8 cellular contexts compared by ENCODE assay signal in genomic region chr3:61564405-61565059, GRCh38. TPM values are rescaled to one million over a fixed set of nuclear protein-coding genes. Genes with fewer than 3 reads are reported as not detected.
DNase-seq lines count a peak whose midpoint lies in the region; ATAC-seq and TF ChIP-seq lines count a peak whose summit lies in the region.

No MANE protein-coding gene starts in this region.

- H3K4ac ChIP-seq in H9 (ENCODE audit: low read depth, low read length), result no peak overlapping the region

- H3K27me3 ChIP-seq in H9 (ENCODE audit: insufficient read depth, low read length) (no peaks in the 10 kb centered on the region), brain microvascular endothelial cell (replicated peaks) (no peaks in the 10 kb centered on the region), iPS-20b (ENCODE audit: insufficient read depth, low read length) (peaks cover 20% of the 10 kb centered on the region), sigmoid colon (no peaks in the 10 kb centered on the region)

- peaks cover 8 to 31% (median 15%) of the 10 kb centered on the region in 3 experiments; a peak in 6 of 7 replicates for H3K36me3 Mint-ChIP-seq in H9 (ENCODE audit: insufficient read depth in 1 of 3, low read depth in 3 of 3)

- H3K27ac Mint-ChIP-seq in H9, result peak overlapping the region in 1 of 3 experiments; percentile 94; a peak in 3 of 7 replicates

- no peaks in the 10 kb centered on the region for H3K9me3 ChIP-seq in H9 (ENCODE audit: control insufficient read depth, low read depth, low read length)
- no peaks in the 10 kb centered on the region for H3K9me3 ChIP-seq in iPS-20b (ENCODE audit: insufficient read depth, low read depth, low read length)
- no peaks in the 10 kb centered on the region for H3K9me3 ChIP-seq in sigmoid colon

- in situ Hi-C loops in brain microvascular endothelial cell (cut with HindIII; ENCODE audit: low pct_ligation_motif_present, low sequenced_read_pairs), result loop anchor here (25.0 kb wide), 1 partner anchor 298 kb away; no protein-coding TSS in a partner anchor

- no peak for TF ChIP-seq EP300 in sigmoid colon (IDR thresholded peaks at IDR 0.05)

- no peak overlapping the region for H3T11ph ChIP-seq in H9 (ENCODE audit: low read length)

- no peak overlapping the region for H2BK120ac ChIP-seq in H9 (ENCODE audit: low read depth, low read length, poor library complexity, severe bottlenecking)

- no peaks in the 10 kb centered on the region for H4K20me1 ChIP-seq in H9 (ENCODE audit: control insufficient read depth, insufficient read depth, insufficient read length)

- H2BK12ac ChIP-seq in H9 (ENCODE audit: insufficient read length, low read depth, low read length), result no peak overlapping the region

- TF ChIP-seq CTCF in H9 (conservative IDR thresholded peaks at IDR 0.05) (peak; percentile 87), brain microvascular endothelial cell (IDR thresholded peaks at IDR 0.05; ENCODE audit: low read depth, low read length, missing control alignments) (peak; percentile 83), sigmoid colon (IDR thresholded peaks at IDR 0.05) (peak; percentile 56 to 84 (median 68))

- H3K79me1 ChIP-seq in H9 (ENCODE audit: insufficient read depth, low read depth, low read length, poor library complexity, severe bottlenecking), result peaks cover 10% of the 10 kb centered on the region

- H3K56ac ChIP-seq in H9 (ENCODE audit: insufficient read length, low read depth, low read length), result no peak overlapping the region

- no peak overlapping the region for H4K5ac ChIP-seq in H9 (ENCODE audit: insufficient read length, low read depth, low read length)

- no peak overlapping the region for H2BK5ac ChIP-seq in H9 (ENCODE audit: insufficient read length, low read length)

- H2AK5ac ChIP-seq in H9 (ENCODE audit: insufficient read length, low read length), result no peak overlapping the region

- peak overlapping the region; percentile 93 for H3K4me2 ChIP-seq in H9 (ENCODE audit: insufficient read depth, insufficient read length, low read length)

- H3K14ac ChIP-seq in H9 (ENCODE audit: insufficient read depth, low read length), result no peak overlapping the region

- no peak overlapping the region for H2BK20ac ChIP-seq in H9 (ENCODE audit: low read depth, low read length, poor library complexity, severe bottlenecking)

- H3K9me3 Mint-ChIP-seq in H9, result peaks cover 0 to 2% of the 10 kb centered on the region in 2 experiments; a peak in 1 of 5 replicates

- peak overlapping the region; percentile 96 to 100 for H3K4me3 Mint-ChIP-seq in H9

- no peak overlapping the region for H3K27ac ChIP-seq in H9 (ENCODE audit: insufficient read length, low read depth, low read length)
- H3K27ac ChIP-seq in brain microvascular endothelial cell, result no peak overlapping the region
- H3K27ac ChIP-seq in iPS-20b (ENCODE audit: low read length), result no peak overlapping the region
- H3K27ac ChIP-seq in sigmoid colon, result peak overlapping the region; percentile 94 to 98 (median 94)

- H3K23me2 ChIP-seq in H9 (ENCODE audit: insufficient read length, low read depth, low read length, poor library complexity, severe bottlenecking), result peaks cover 30% of the 10 kb centered on the region

- H3K36me3 ChIP-seq in brain microvascular endothelial cell (replicated peaks) (no peaks in the 10 kb centered on the region), iPS-20b (ENCODE audit: insufficient read depth, low read depth, low read length) (peaks cover 19% of the 10 kb centered on the region), sigmoid colon (no peaks in the 10 kb centered on the region)

- DNase-seq in AG08396 (ENCODE audit: low spot score) (peak; percentile 84), H9 (peak; percentile 81), brain microvascular endothelial cell (peak; percentile 57), sigmoid colon (peak; percentile 92), NCI-H146 treated with DMSO at 0.1 percent for 48 hours (lab: John Stamatoyannopoulos, UW; ENCODE audit: unreplicated experiment) (no peak)
- no peak for DNase-seq in effector CD8-positive, alpha-beta T cell (lab: John Stamatoyannopoulos, UW)

- H3K79me2 ChIP-seq in H9 (ENCODE audit: insufficient read depth, low read length), result peaks cover 69% of the 10 kb centered on the region

- TF ChIP-seq POLR2A in sigmoid colon (IDR thresholded peaks at IDR 0.05), result no peak

- H3K18ac ChIP-seq in H9 (ENCODE audit: insufficient read length, low read depth, low read length), result no peak overlapping the region

- no peak overlapping the region for H2BK15ac ChIP-seq in H9 (ENCODE audit: low read depth, low read length)

- H3K4me1 Mint-ChIP-seq in H9, result peaks cover 41 to 42% of the 10 kb centered on the region in 2 experiments

- no CpG with 5 or more reads among the region's 40 CpGs for WGBS in H9 (ENCODE audit: extremely low coverage, insufficient read length, low lambda C conversion rate)
- WGBS in sigmoid colon, 2 donors, result 6 to 11% methylated on average over 40 of the region's 40 CpGs

- no peak overlapping the region for H4K91ac ChIP-seq in H9 (ENCODE audit: insufficient read length, low read depth, low read length)

- H3K4me3 ChIP-seq in brain microvascular endothelial cell (ENCODE audit: low read depth, low read length), result peak overlapping the region; percentile 82
- peak overlapping the region; percentile 95 for H3K4me3 ChIP-seq in iPS-20b (ENCODE audit: low read length)
- peak overlapping the region; percentile 85 to 93 (median 90) for H3K4me3 ChIP-seq in sigmoid colon

- peaks cover 7% of the 10 kb centered on the region; the same call in 1 of the 2 replicates for H3K4me1 ChIP-seq in H9 (ENCODE audit: insufficient read depth, low read length)
- peaks cover 17% of the 10 kb centered on the region; the same call in 1 of the 2 replicates for H3K4me1 ChIP-seq in iPS-20b (ENCODE audit: insufficient read depth, low read length)
- peaks cover 0 to 25% (median 17%) of the 10 kb centered on the region in 4 donors for H3K4me1 ChIP-seq in sigmoid colon

- no peak for ATAC-seq in HG03378 (IDR thresholded peaks at IDR 0.05; ENCODE audit: unreplicated experiment)

- H3K23ac ChIP-seq in H9 (ENCODE audit: insufficient read length, low read depth, low read length), result no peak overlapping the region

- no peak overlapping the region for H2AFZ ChIP-seq in H9 (ENCODE audit: low read length)

- H3K9ac ChIP-seq in H9 (ENCODE audit: extremely low read depth, insufficient read length, low read length) (peak overlapping the region; percentile 98), iPS-20b (ENCODE audit: low read depth, low read length) (peak overlapping the region; percentile 98)

- intact Hi-C loops in sigmoid colon (cut with DNase I), result loop anchor here (1.0 to 10.0 kb wide), 7 partner anchors 73 to 625 kb away; no protein-coding TSS in a partner anchor

- H3K27me3 Mint-ChIP-seq in H9 (ENCODE audit: low read depth), result no peaks in the 10 kb centered on the region; the same call in 1 of the 2 replicates

- no peak overlapping the region for H4K8ac ChIP-seq in H9 (replicated peaks; ENCODE audit: insufficient read length, low read depth, low read length)

RNA-seq across cellular contexts. Expression of gene PTPRG, which starts 3.2 kb away (rescaled TPM):
- total RNA-seq in H9 (2021) (64.8 and 69.3 TPM in 2 replicates), sigmoid colon (10 to 100 TPM; 62.7 to 76.3 (median 73.7) TPM)
- 1 to 10 TPM in 2 of 3 donors, under 1 TPM in 1; 0.69 to 8.7 (median 1.2) TPM for polyA plus RNA-seq in sigmoid colon

Comparison
In these comparisons a context has a peak if more than half of its experiments do, and no peak if none do; other contexts are left out.
1. DNase-seq: peak in AG08396 (single experiment), H9 (single experiment), brain microvascular endothelial cell (single experiment) and sigmoid colon (single experiment); none in NCI-H146 treated with DMSO at 0.1 percent for 48 hours (single experiment) and effector CD8-positive, alpha-beta T cell (single experiment).
2. H3K27ac ChIP-seq: peak in sigmoid colon (4 of 4); none in H9 (single experiment), brain microvascular endothelial cell (single experiment) and iPS-20b (single experiment).
3. Peak in every context shown above with its lines, with median percentiles within 50 percentile points of each other: CTCF ChIP-seq and H3K4me3 ChIP-seq.